ENCODE assay signal across 1 cellular context in the genomic region with DNA sequence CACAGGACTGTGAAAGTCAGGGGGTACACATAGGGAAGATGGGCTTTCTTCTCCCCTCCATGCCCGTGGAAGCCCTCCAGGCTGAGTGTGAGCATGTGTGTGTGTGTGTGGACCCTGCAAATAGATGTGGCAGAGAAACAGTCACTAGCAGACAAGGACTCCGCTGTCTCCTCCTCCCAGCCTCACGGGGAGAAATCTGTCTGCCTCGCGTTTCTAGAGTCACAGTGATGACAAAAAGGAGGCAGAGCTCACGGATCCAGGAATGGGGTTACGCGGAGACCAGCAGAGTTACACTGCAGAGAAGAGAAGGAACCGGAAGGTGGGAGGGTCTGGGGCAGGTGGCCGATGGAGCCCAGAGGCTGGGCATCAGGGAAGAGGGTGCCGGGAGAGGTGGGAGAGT.
TF ChIP-seq lines count a peak whose summit lies in the region.

No MANE protein-coding gene starts in this region.

TF ChIP-seq in WTC11, 78 proteins besides CTCF, POLR2A, EP300 and RAD21 (continued from another document):
- TF ChIP-seq USF1 (CRISPR knock-in tag; IDR thresholded peaks at IDR 0.05) (no peak), TEAD4 (CRISPR knock-in tag; IDR thresholded peaks at IDR 0.05) (no peak)
- TF ChIP-seq, protein P1, sequence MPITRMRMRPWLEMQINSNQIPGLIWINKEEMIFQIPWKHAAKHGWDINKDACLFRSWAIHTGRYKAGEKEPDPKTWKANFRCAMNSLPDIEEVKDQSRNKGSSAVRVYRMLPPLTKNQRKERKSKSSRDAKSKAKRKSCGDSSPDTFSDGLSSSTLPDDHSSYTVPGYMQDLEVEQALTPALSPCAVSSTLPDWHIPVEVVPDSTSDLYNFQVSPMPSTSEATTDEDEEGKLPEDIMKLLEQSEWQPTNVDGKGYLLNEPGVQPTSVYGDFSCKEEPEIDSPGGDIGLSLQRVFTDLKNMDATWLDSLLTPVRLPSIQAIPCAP (CRISPR knock-in tag; IDR thresholded peaks at IDR 0.05) = no peak
